In genomic region chr3:71185733-71186455, GRCh38 we compare ENCODE assay signal across 1 cellular context.
TF ChIP-seq lines count a peak whose summit lies in the region.

No MANE protein-coding gene starts in this region.

TF ChIP-seq in SK-N-SH treated with all-trans-retinoic acid at 6 μM for 48 hours, 23 proteins besides CTCF, POLR2A, EP300 and RAD21 (continued from another document):
- TF ChIP-seq, protein P1, sequence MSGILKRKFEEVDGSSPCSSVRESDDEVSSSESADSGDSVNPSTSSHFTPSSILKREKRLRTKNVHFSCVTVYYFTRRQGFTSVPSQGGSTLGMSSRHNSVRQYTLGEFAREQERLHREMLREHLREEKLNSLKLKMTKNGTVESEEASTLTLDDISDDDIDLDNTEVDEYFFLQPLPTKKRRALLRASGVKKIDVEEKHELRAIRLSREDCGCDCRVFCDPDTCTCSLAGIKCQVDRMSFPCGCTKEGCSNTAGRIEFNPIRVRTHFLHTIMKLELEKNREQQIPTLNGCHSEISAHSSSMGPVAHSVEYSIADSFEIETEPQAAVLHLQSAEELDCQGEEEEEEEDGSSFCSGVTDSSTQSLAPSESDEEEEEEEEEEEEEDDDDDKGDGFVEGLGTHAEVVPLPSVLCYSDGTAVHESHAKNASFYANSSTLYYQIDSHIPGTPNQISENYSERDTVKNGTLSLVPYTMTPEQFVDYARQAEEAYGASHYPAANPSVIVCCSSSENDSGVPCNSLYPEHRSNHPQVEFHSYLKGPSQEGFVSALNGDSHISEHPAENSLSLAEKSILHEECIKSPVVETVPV (CRISPR knock-in tag; IDR thresholded peaks at IDR 0.05), result no peak
- TF ChIP-seq ZNF565 (CRISPR knock-in tag; conservative IDR thresholded peaks at IDR 0.05; ENCODE audit: low read depth) (no peak), PPARA (CRISPR knock-in tag; IDR thresholded peaks at IDR 0.05; ENCODE audit: borderline replicate concordance) (no peak), TSHZ2 (CRISPR knock-in tag; IDR thresholded peaks at IDR 0.05) (no peak), RARB (CRISPR knock-in tag; IDR thresholded peaks at IDR 0.05) (no peak), POU6F1 (CRISPR knock-in tag; IDR thresholded peaks at IDR 0.05; ENCODE audit: borderline replicate concordance, low read depth) (no peak)
TF ChIP-seq in SK-N-SH treated with all-trans-retinoic acid at 6 μM for 48 hours: peak in this region for 0.
